Comparison of ENCODE assay signal across 6 cellular contexts in genomic region chr6:169942173-169942572, GRCh38.
"Had no signal": no experiment of that assay in that cellular context is flagged by ENCODE, and none has a peak within 500 bp of the region (broad histone marks: within the 10 kb centered on the region; RNA-seq: fewer than 3 reads in every experiment).

No MANE protein-coding gene starts in this region.

- DNase-seq: GM23248, GOT3, HFFc6, IMR-90 had no signal

- H3K4me3 Mint-ChIP-seq: HFFc6 had no signal

- ATAC-seq: HCT116, K562 had no signal

- H3K27ac Mint-ChIP-seq: HFFc6 had no signal
